20 cellular contexts compared by ENCODE assay signal in the genomic region with DNA sequence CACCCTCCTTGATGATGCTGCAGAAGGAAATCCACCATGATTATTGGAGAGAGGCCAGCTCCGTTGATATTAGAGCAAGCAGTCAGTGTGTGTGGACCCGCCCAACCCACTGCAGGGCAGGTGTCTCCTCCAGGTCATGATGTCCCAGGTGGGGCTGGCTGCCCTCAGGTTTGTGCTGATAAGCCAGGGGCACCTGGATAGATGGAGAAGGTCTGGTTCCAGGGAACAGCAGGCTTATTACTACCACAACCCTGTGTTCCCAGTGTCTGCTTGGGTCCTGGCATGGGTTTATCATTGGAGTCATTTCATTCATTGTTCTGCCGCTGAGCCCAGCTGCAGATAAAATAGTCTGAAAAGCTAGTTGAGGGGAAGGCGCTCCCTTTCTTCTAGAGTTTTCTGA.
DNase-seq lines count a peak whose midpoint lies in the region; ATAC-seq and TF ChIP-seq lines count a peak whose summit lies in the region.
"Had no signal": no experiment of that assay in that cellular context is flagged by ENCODE, and none has a peak within 500 bp of the region (broad histone marks: within the 10 kb centered on the region; RNA-seq: fewer than 3 reads in every experiment).

No MANE protein-coding gene starts in this region.

- no peaks in the 10 kb centered on the region for H3K36me3 ChIP-seq in Peyer's patch
- H3K36me3 ChIP-seq: adrenal gland, SJSA1 had no signal

- no peaks in the 10 kb centered on the region; the same call in 1 of the 2 replicates for H3K27me3 Mint-ChIP-seq in WTC11 (ENCODE audit: low read depth)

- H3K27ac ChIP-seq in Peyer's patch (peak overlapping the region in 3 of 4 donors; percentile 36 to 78 (median 37)), RWPE1 (no peak overlapping the region)
- H3K27ac ChIP-seq: adrenal gland, coronary artery, esophagus squamous epithelium, SJSA1 had no signal

- TF ChIP-seq CTCF in Peyer's patch (IDR thresholded peaks at IDR 0.05) (no peak), RWPE1 (conservative IDR thresholded peaks at IDR 0.05; ENCODE audit: low read depth) (no peak), WTC11 (IDR thresholded peaks at IDR 0.05) (no peak)

- TF ChIP-seq POLR2A in Peyer's patch (IDR thresholded peaks at IDR 0.05): no peak

- H3K9me3 ChIP-seq in Peyer's patch: no peaks in the 10 kb centered on the region
- H3K9me3 ChIP-seq: adrenal gland, SJSA1 had no signal

- ATAC-seq in left colon (peak; percentile 70), WTC11 (no peak)
- ATAC-seq: left lobe of liver; naive thymus-derived CD4-positive, alpha-beta T cell had no signal

- DNase-seq in NCI-H1105 treated with DMSO at 0.1 percent for 48 hours (lab: John Stamatoyannopoulos, UW) (peak; percentile 8), Peyer's patch (peak in 2 of 3 donors; percentile 74 to 86), left colon (peak; percentile 72 to 87), superior temporal gyrus (ENCODE audit: extremely low spot score) (peak; percentile 75), RWPE1 (ENCODE audit: low spot score) (no peak), occipital lobe (lab: John Stamatoyannopoulos, UW) (no peak), WTC11 (ENCODE audit: low spot score) (no peak)
- DNase-seq: activated CD4-positive, alpha-beta T cell treated with anti-CD3 and anti-CD28 coated beads, Interleukin-2, amount 50 U/mL, for 4 hours; activated naive CD4-positive, alpha-beta T cell treated with anti-CD3 and anti-CD28 coated beads for 36 hours; adrenal gland; esophagus squamous epithelium; foreskin melanocyte; naive thymus-derived CD4-positive, alpha-beta T cell; NCI-H1694 treated with DMSO at 0.1 percent for 48 hours; retina had no signal

- POLR2A ChIA-PET in RWPE1 (lab: Yijun Ruan, JAX; ENCODE audit: low non-redundant PET) (no interaction called here), WTC11 (lab: Charles Lee) (no interaction called here)

- H3K27me3 ChIP-seq in Peyer's patch: no peaks in the 10 kb centered on the region
- H3K27me3 ChIP-seq: adrenal gland, SJSA1 had no signal

- no peak overlapping the region for H3K27ac Mint-ChIP-seq in WTC11
- H3K27ac Mint-ChIP-seq: activated naive CD4-positive, alpha-beta T cell treated with anti-CD3 and anti-CD28 coated beads for 36 hours; naive thymus-derived CD4-positive, alpha-beta T cell had no signal

- H3K9me3 Mint-ChIP-seq in WTC11: peaks cover 12% of the 10 kb centered on the region

- CTCF ChIA-PET in RWPE1 (lab: Yijun Ruan, JAX) (no interaction called here), WTC11 (lab: Charles Lee) (no interaction called here)

- H3K4me1 ChIP-seq in Peyer's patch: peaks cover 0 to 17% (median 0%) of the 10 kb centered on the region in 4 donors
- H3K4me1 ChIP-seq: adrenal gland, SJSA1 had no signal

- H3K4me3 Mint-ChIP-seq in WTC11: no peak overlapping the region
- H3K4me3 Mint-ChIP-seq: activated naive CD4-positive, alpha-beta T cell treated with anti-CD3 and anti-CD28 coated beads for 36 hours; brain; naive thymus-derived CD4-positive, alpha-beta T cell had no signal

- H3K4me1 Mint-ChIP-seq in WTC11: peaks cover 28% of the 10 kb centered on the region
- H3K4me1 Mint-ChIP-seq: naive thymus-derived CD4-positive, alpha-beta T cell had no signal

- no peaks in the 10 kb centered on the region for H3K36me3 Mint-ChIP-seq in WTC11
- H3K36me3 Mint-ChIP-seq: brain; naive thymus-derived CD4-positive, alpha-beta T cell had no signal

- H3K4me3 ChIP-seq in Peyer's patch: no peak overlapping the region
- H3K4me3 ChIP-seq: adrenal gland, coronary artery, esophagus squamous epithelium, SJSA1, smooth muscle cell had no signal

- intact Hi-C loops in left colon (cut with DNase I, micrococcal nuclease): no loop called here

TF ChIP-seq in WTC11, 78 proteins besides CTCF, POLR2A, EP300 and RAD21:
- TF ChIP-seq ESRRA (CRISPR knock-in tag; IDR thresholded peaks at IDR 0.05; ENCODE audit: borderline replicate concordance): no peak
- no peak for TF ChIP-seq RORB (CRISPR knock-in tag; IDR thresholded peaks at IDR 0.05)
TF ChIP-seq in WTC11: peak in this region for 0.

Comparison
In these comparisons a context has a peak if more than half of its experiments do, and no peak if none do; other contexts are left out.
1. DNase-seq: peak in NCI-H1105 treated with DMSO at 0.1 percent for 48 hours (single experiment), Peyer's patch (2 of 3), left colon (2 of 2) and superior temporal gyrus (single experiment); none in RWPE1 (single experiment), occipital lobe (single experiment) and WTC11 (single experiment).